8 cellular contexts compared by ENCODE assay signal in genomic region chr6:28383235-28384142, GRCh38. TPM values are rescaled to one million over a fixed set of nuclear protein-coding genes. Genes with fewer than 3 reads are reported as not detected.
DNase-seq lines count a peak whose midpoint lies in the region; ATAC-seq and TF ChIP-seq lines count a peak whose summit lies in the region.

No MANE protein-coding gene starts in this region.

- peaks cover 16 to 34% (median 25%) of the 10 kb centered on the region in 3 donors for H3K4me1 Mint-ChIP-seq in T-cell

- intact Hi-C loops in colonic mucosa (cut with DNase I): no loop called here

- H3K27me3 ChIP-seq in colonic mucosa: no peaks in the 10 kb centered on the region
- H3K27me3 ChIP-seq in kidney epithelial cell (ENCODE audit: control insufficient read depth, insufficient read depth, low read length): no peaks in the 10 kb centered on the region

- H3K9me3 Mint-ChIP-seq in T-cell: peaks cover 0 to 6% (median 0%) of the 10 kb centered on the region in 3 donors

- H3K36me3 ChIP-seq in colonic mucosa: no peaks in the 10 kb centered on the region
- no peaks in the 10 kb centered on the region for H3K36me3 ChIP-seq in kidney epithelial cell (ENCODE audit: control insufficient read depth, insufficient read depth, low read length)

- no peak overlapping the region for H3K27ac Mint-ChIP-seq in T-cell

- no peaks in the 10 kb centered on the region for H3K4me1 ChIP-seq in colonic mucosa

- TF ChIP-seq CTCF in colonic mucosa (IDR thresholded peaks at IDR 0.05) (peak; percentile 35), kidney epithelial cell (IDR thresholded peaks at IDR 0.05; ENCODE audit: insufficient read depth, low read length, poor library complexity, severe bottlenecking) (peak; percentile 66)

- H3K9me3 ChIP-seq in colonic mucosa: no peaks in the 10 kb centered on the region

- peak; percentile 89 for ATAC-seq in GM21423 (IDR thresholded peaks at IDR 0.05; ENCODE audit: unreplicated experiment)
- peak; percentile 43 to 77 (median 66) for ATAC-seq in T-cell (replicated peaks in 1 of 4)

- peaks cover 80% of the 10 kb centered on the region for H3K36me3 Mint-ChIP-seq in T-cell

- no peaks in the 10 kb centered on the region for H3K27me3 Mint-ChIP-seq in T-cell

- H3K4me3 ChIP-seq in colonic mucosa (peak overlapping the region; percentile 49), kidney epithelial cell (ENCODE audit: low read depth, low read length) (peak overlapping the region; percentile 43)

- H3K4me3 Mint-ChIP-seq in T-cell: peak overlapping the region; percentile 56 to 78 (median 69)

- H3K27ac ChIP-seq in colonic mucosa: peak overlapping the region; percentile 81

- POLR2A ChIA-PET in T-cell (lab: Charles Lee): interaction anchor here in 1 of 2 donors (0.6 kb wide), 1 partner anchor 117 kb away, joined by 3 read pairs; the partner anchor contains the start of gene ZSCAN26

- DNase-seq in Daoy (ENCODE audit: low read depth): peak; percentile 65
- DNase-seq in HUDEP-2 (lab: John Stamatoyannopoulos, UW; ENCODE audit: unreplicated experiment in 76 of 76): peak in 74 of 76 experiments; percentile 28 to 94 (median 81)
- DNase-seq in T-cell: peak in 28 of 34 experiments; percentile 1 to 50 (median 18)
- DNase-seq in colonic mucosa: peak; percentile 92
- peak; percentile 43 for DNase-seq in kidney epithelial cell (ENCODE audit: low read depth)
- peak; percentile 79 for DNase-seq in smooth muscle cell of the brain vasculature (ENCODE audit: low read depth, low spot score)
- DNase-seq in NCI-H1694 treated with DMSO at 0.1 percent for 48 hours (lab: John Stamatoyannopoulos, UW): no peak

- peak overlapping the region; percentile 70 to 81 for H3K9ac ChIP-seq in colonic mucosa (ENCODE audit: low read depth in 2 of 2, low read length in 2 of 2)

- CTCF ChIA-PET in T-cell (lab: Charles Lee): interaction anchor here (0.5 to 1.0 kb wide), 4 partner anchors 35 to 563 kb away, joined by 3 to 4 read pairs (median 3); no protein-coding TSS in a partner anchor

RNA-seq across cellular contexts. Expression of gene ZSCAN12, which starts 16.1 kb away (rescaled TPM):
- 8.1 and 8.5 TPM in 2 replicates for total RNA-seq in Daoy (2014; rRNA removed; shearing (Covaris generic))
- 1 to 10 TPM; 3.8 to 8.2 (median 6.8) TPM for total RNA-seq in T-cell
- total RNA-seq in colonic mucosa: 1 to 10 TPM; 4.5 to 4.9 TPM
- total RNA-seq in kidney epithelial cell: 6.5 and 6.7 TPM in 2 replicates

RNA-seq across cellular contexts. Expression of gene ZKSCAN3, which starts 33.7 kb away (rescaled TPM):
- total RNA-seq in Daoy (2014; rRNA removed; shearing (Covaris generic)): 2.5 and 5.3 TPM in 2 replicates
- total RNA-seq in T-cell (10 to 100 TPM in 3 of 5 donors, 1 to 10 TPM in 2; 4.0 to 11.9 (median 10.5) TPM), colonic mucosa (1 to 10 TPM; 4.9 to 6.1 TPM), kidney epithelial cell (3.6 and 5.5 TPM in 2 replicates)

RNA-seq across cellular contexts. Expression of gene ZSCAN31, which starts 47.5 kb away (rescaled TPM):
- 27.6 and 36.1 TPM in 2 replicates for total RNA-seq in Daoy (2014; rRNA removed; shearing (Covaris generic))
- total RNA-seq in T-cell (1 to 10 TPM in 3 of 5 donors, under 1 TPM in 2; 0.79 to 1.5 (median 1.1) TPM), colonic mucosa (1 to 10 TPM; 6.6 to 7.0 TPM), kidney epithelial cell (4.0 and 5.6 TPM in 2 replicates)

RNA-seq across cellular contexts. Expression of gene ZSCAN23, which starts 59.8 kb away (rescaled TPM):
- 3.4 and 8.4 TPM in 2 replicates for total RNA-seq in Daoy (2014; rRNA removed; shearing (Covaris generic))
- total RNA-seq in T-cell (1 to 10 TPM; 1.3 to 3.5 (median 1.7) TPM), colonic mucosa (1 to 10 TPM; 2.6 to 3.3 TPM), kidney epithelial cell (1.6 and 3.1 TPM in 2 replicates)
